Comparison of ENCODE assay signal across 8 cellular contexts in the genomic region with DNA sequence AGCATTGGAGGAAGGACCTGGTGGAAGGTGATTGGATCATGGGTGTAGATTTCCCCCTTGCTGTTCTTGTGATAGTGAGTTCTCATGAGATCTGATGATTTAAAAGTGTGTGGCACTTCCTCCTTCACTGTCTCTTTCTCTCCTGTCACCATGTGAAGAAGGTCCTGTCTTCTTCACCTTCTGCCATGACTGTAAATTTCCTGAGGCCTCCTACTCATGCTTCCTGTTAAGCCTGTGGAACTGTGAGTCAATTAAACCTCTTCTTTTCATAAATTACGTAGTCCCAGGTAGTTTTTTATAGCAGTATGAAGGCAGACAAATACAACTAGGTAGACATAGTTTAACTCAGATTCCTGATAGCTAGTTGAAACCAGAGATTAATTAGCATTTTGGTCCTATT. TPM values are rescaled to one million over a fixed set of nuclear protein-coding genes. Genes with fewer than 3 reads are reported as not detected.
A peak's percentile ranks its signal among the peaks of the same experiment; 100 is the strongest.
DNase-seq lines count a peak whose midpoint lies in the region; ATAC-seq and TF ChIP-seq lines count a peak whose summit lies in the region.
"Not testable (repeated sequence)": the region's sequence is repeated elsewhere in the genome, so short reads cannot be mapped to it uniquely, and the experiment has no call there.

No MANE protein-coding gene starts in this region.

- not testable (repeated sequence) for H3K36me3 ChIP-seq in CD8-positive, alpha-beta memory T cell (ENCODE audit: insufficient read depth, low read length); HUES48 (ENCODE audit: control insufficient read depth, insufficient read depth, low read length); mammary epithelial cell (ENCODE audit: insufficient read depth, low read length)
- peaks cover 0 to 12% (median 0%) of the 10 kb centered on the region in 3 donors for H3K36me3 ChIP-seq in esophagus squamous epithelium

- H3K79me2 ChIP-seq in mammary epithelial cell (ENCODE audit: insufficient read depth, low read length), result peaks cover 15% of the 10 kb centered on the region

- dilution Hi-C loops in mammary epithelial cell (cut with HindIII; ENCODE audit: low sequenced_read_pairs), result not testable (repeated sequence)

- H3K9me3 Mint-ChIP-seq in CD8-positive, alpha-beta memory T cell, result peaks cover 19 to 52% (median 43%) of the 10 kb centered on the region in 5 donors
- peaks cover 28% of the 10 kb centered on the region for H3K9me3 Mint-ChIP-seq in activated CD4-positive, alpha-beta T cell treated with anti-CD3 and anti-CD28 coated beads, Interleukin-2, amount 10 ng/mL, durations not matched to agents 24 days and 14 days
- not testable (repeated sequence) for H3K9me3 Mint-ChIP-seq in activated T-helper 17 cell treated with anti-CD3 and anti-CD28 coated beads, Interleukin-2, amount 50 U/mL, for 72 hours
- peaks cover 13% of the 10 kb centered on the region for H3K9me3 Mint-ChIP-seq in nephron progenitor cell

- H3K27me3 ChIP-seq in CD8-positive, alpha-beta memory T cell (ENCODE audit: insufficient read depth, low read length, poor library complexity, severe bottlenecking); HUES48 (ENCODE audit: control insufficient read depth, insufficient read depth, low read length); mammary epithelial cell (ENCODE audit: insufficient read depth, low read length); esophagus squamous epithelium: not testable (repeated sequence)

- H3K27ac ChIP-seq in CD8-positive, alpha-beta memory T cell (ENCODE audit: low read depth, low read length); mammary epithelial cell (ENCODE audit: insufficient read depth, low read depth, low read length): not testable (repeated sequence)
- H3K27ac ChIP-seq in HUES48 (ENCODE audit: low read depth, low read length) (peak overlapping the region; percentile 38), esophagus squamous epithelium (peak overlapping the region in 3 of 4 donors; percentile 27 to 43 (median 40))

- not testable (repeated sequence) for TF ChIP-seq CTCF in mammary epithelial cell (conservative IDR thresholded peaks at IDR 0.05 in 1 of 2, IDR thresholded peaks at IDR 0.05 in 1 of 2; ENCODE audit: extremely low read depth in 1 of 2, insufficient read depth in 1 of 2, low read depth in 1 of 2, low read length in 2 of 2); esophagus squamous epithelium (IDR thresholded peaks at IDR 0.05); nephron progenitor cell (IDR thresholded peaks at IDR 0.05)

- peak; percentile 91 for ATAC-seq in activated T-helper 17 cell treated with anti-CD3 and anti-CD28 coated beads, Interleukin-2, amount 50 U/mL, for 72 hours (replicated peaks)
- peak; percentile 86 for ATAC-seq in stimulated activated naive CD8-positive, alpha-beta T cell treated with anti-CD3 and anti-CD28 coated beads, Interleukin-15, Interleukin-2, amounts not matched to agents 100 U/mL and 50 U/mL, for 24 hours

- not testable (repeated sequence) for H3K9me3 ChIP-seq in CD8-positive, alpha-beta memory T cell (ENCODE audit: low read length); HUES48 (ENCODE audit: control insufficient read depth, insufficient read depth, low read length); mammary epithelial cell (replicated peaks; ENCODE audit: insufficient read depth, low read length); esophagus squamous epithelium

- H3K4me2 ChIP-seq in mammary epithelial cell (ENCODE audit: insufficient read depth, low read depth, low read length), result not testable (repeated sequence)

- H3K27me3 Mint-ChIP-seq in CD8-positive, alpha-beta memory T cell; activated CD4-positive, alpha-beta T cell treated with anti-CD3 and anti-CD28 coated beads, Interleukin-2, amount 10 ng/mL, durations not matched to agents 24 days and 14 days; activated T-helper 17 cell treated with anti-CD3 and anti-CD28 coated beads, Interleukin-2, amount 50 U/mL, for 72 hours; nephron progenitor cell (ENCODE audit: low read depth, poor library complexity): not testable (repeated sequence)

- peak overlapping the region in 7 of 8 donors; percentile 0 to 75 (median 63) for H3K27ac Mint-ChIP-seq in CD8-positive, alpha-beta memory T cell
- H3K27ac Mint-ChIP-seq in activated CD4-positive, alpha-beta T cell treated with anti-CD3 and anti-CD28 coated beads, Interleukin-2, amount 10 ng/mL, durations not matched to agents 24 days and 14 days, result peak overlapping the region; percentile 10
- H3K27ac Mint-ChIP-seq in activated T-helper 17 cell treated with anti-CD3 and anti-CD28 coated beads, Interleukin-2, amount 50 U/mL, for 72 hours, result peak overlapping the region; percentile 27
- H3K27ac Mint-ChIP-seq in nephron progenitor cell, result peak overlapping the region; percentile 38

- POLR2A ChIA-PET in CD8-positive, alpha-beta memory T cell (lab: Charles Lee), result not testable (repeated sequence)

- CTCF ChIA-PET in CD8-positive, alpha-beta memory T cell (lab: Charles Lee); mammary epithelial cell (lab: Charles Lee; ENCODE audit: low non-redundant PET): not testable (repeated sequence)

- peaks cover 51 to 83% (median 66%) of the 10 kb centered on the region in 3 donors for H3K4me1 Mint-ChIP-seq in CD8-positive, alpha-beta memory T cell
- peaks cover 42% of the 10 kb centered on the region for H3K4me1 Mint-ChIP-seq in activated CD4-positive, alpha-beta T cell treated with anti-CD3 and anti-CD28 coated beads, Interleukin-2, amount 10 ng/mL, durations not matched to agents 24 days and 14 days
- peaks cover 30% of the 10 kb centered on the region for H3K4me1 Mint-ChIP-seq in activated T-helper 17 cell treated with anti-CD3 and anti-CD28 coated beads, Interleukin-2, amount 50 U/mL, for 72 hours
- peaks cover 41% of the 10 kb centered on the region for H3K4me1 Mint-ChIP-seq in nephron progenitor cell

- not testable (repeated sequence) for TF ChIP-seq POLR2A in esophagus squamous epithelium (IDR thresholded peaks at IDR 0.05)

- intact Hi-C loops in activated CD4-positive, alpha-beta T cell treated with anti-CD3 and anti-CD28 coated beads, Interleukin-2, amount 10 ng/mL, durations not matched to agents 24 days and 14 days (cut with micrococcal nuclease); mammary epithelial cell (cut with micrococcal nuclease); esophagus squamous epithelium (cut with DNase I): not testable (repeated sequence)

- not testable (repeated sequence) for BruUV-seq in mammary epithelial cell (replicated peaks; lab: Mats Ljungman, UMichigan)

- H2AFZ ChIP-seq in mammary epithelial cell (ENCODE audit: low read depth, low read length), result not testable (repeated sequence)

- not testable (repeated sequence) for DNase-seq in CD8-positive, alpha-beta memory T cell; activated CD4-positive, alpha-beta T cell treated with anti-CD3 and anti-CD28 coated beads, Interleukin-2, amount 10 ng/mL, durations not matched to agents 24 days and 14 days; esophagus squamous epithelium (lab: John Stamatoyannopoulos, UW); nephron progenitor cell; stimulated activated naive CD8-positive, alpha-beta T cell treated with anti-CD3 and anti-CD28 coated beads, Interleukin-15, Interleukin-2, amounts not matched to agents 100 U/mL and 50 U/mL, for 24 hours
- DNase-seq in mammary epithelial cell, result peak; percentile 11

- peaks cover 36 to 66% (median 53%) of the 10 kb centered on the region in 3 donors for H3K36me3 Mint-ChIP-seq in CD8-positive, alpha-beta memory T cell
- H3K36me3 Mint-ChIP-seq in activated CD4-positive, alpha-beta T cell treated with anti-CD3 and anti-CD28 coated beads, Interleukin-2, amount 10 ng/mL, durations not matched to agents 24 days and 14 days (ENCODE audit: low read depth), result peaks cover 71% of the 10 kb centered on the region
- peaks cover 78% of the 10 kb centered on the region for H3K36me3 Mint-ChIP-seq in activated T-helper 17 cell treated with anti-CD3 and anti-CD28 coated beads, Interleukin-2, amount 50 U/mL, for 72 hours (ENCODE audit: low read depth)
- H3K36me3 Mint-ChIP-seq in nephron progenitor cell (ENCODE audit: low read depth), result peaks cover 38% of the 10 kb centered on the region

- not testable (repeated sequence) for H3K4me3 ChIP-seq in CD8-positive, alpha-beta memory T cell (ENCODE audit: low read length); HUES48 (ENCODE audit: low read depth, low read length); mammary epithelial cell (replicated peaks in 1 of 3; ENCODE audit: insufficient read depth in 1 of 3, low read depth in 2 of 3, low read length in 3 of 3); esophagus squamous epithelium

- H3K9ac ChIP-seq in HUES48 (ENCODE audit: low read depth, low read length); mammary epithelial cell (ENCODE audit: insufficient read depth, low read length): not testable (repeated sequence)

- 65% methylated on average over 1 of the region's 1 CpG for WGBS in mammary epithelial cell (ENCODE audit: low coverage, missing lambda C conversion rate)
- WGBS in esophagus squamous epithelium, 2 donors, result 38 to 55% methylated on average over 1 of the region's 1 CpG

- in situ Hi-C loops in mammary epithelial cell (cut with MboI; ENCODE audit: low sequenced_read_pairs in 2 of 2), result not testable (repeated sequence)

- peaks cover 28% of the 10 kb centered on the region for H3K4me1 ChIP-seq in CD8-positive, alpha-beta memory T cell (ENCODE audit: insufficient read depth, low read length)
- peaks cover 56% of the 10 kb centered on the region for H3K4me1 ChIP-seq in HUES48 (ENCODE audit: control insufficient read depth, insufficient read depth, low read length)
- H3K4me1 ChIP-seq in mammary epithelial cell (ENCODE audit: insufficient read depth, low read length), result not testable (repeated sequence)
- peaks cover 11 to 53% (median 21%) of the 10 kb centered on the region in 3 donors for H3K4me1 ChIP-seq in esophagus squamous epithelium

- not testable (repeated sequence) for H4K20me1 ChIP-seq in mammary epithelial cell (ENCODE audit: insufficient read depth, low read length)

- not testable (repeated sequence) for H3K4me3 Mint-ChIP-seq in CD8-positive, alpha-beta memory T cell; activated CD4-positive, alpha-beta T cell treated with anti-CD3 and anti-CD28 coated beads, Interleukin-2, amount 10 ng/mL, durations not matched to agents 24 days and 14 days; nephron progenitor cell
- H3K4me3 Mint-ChIP-seq in activated T-helper 17 cell treated with anti-CD3 and anti-CD28 coated beads, Interleukin-2, amount 50 U/mL, for 72 hours, result peak overlapping the region; percentile 23

RNA-seq across cellular contexts. Expression of a gene that starts 57.1 kb away (rescaled TPM):
- 10 to 100 TPM; 47.0 to 47.4 TPM for total RNA-seq in CD8-positive, alpha-beta memory T cell
- polyA plus RNA-seq in CD8-positive, alpha-beta memory T cell, result 12.7 TPM
- 40.8 and 41.0 TPM in 2 replicates for total RNA-seq in activated CD4-positive, alpha-beta T cell treated with anti-CD3 and anti-CD28 coated beads, Interleukin-2, amount 10 ng/mL, durations not matched to agents 24 days and 14 days
- total RNA-seq in activated T-helper 17 cell treated with anti-CD3 and anti-CD28 coated beads, Interleukin-2, amount 50 U/mL, for 72 hours, result 10 to 100 TPM; 39.1 to 51.6 TPM
- 10 to 100 TPM; 46.1 to 81.7 TPM for total RNA-seq in mammary epithelial cell
- 13.7 TPM for polyA plus RNA-seq in mammary epithelial cell
- 57.2 TPM for polyA minus RNA-seq in mammary epithelial cell
- 10 to 100 TPM in 3 of 4 donors, 1 to 10 TPM in 1; 9.0 to 22.1 (median 16.5) TPM for total RNA-seq in esophagus squamous epithelium

RNA-seq across cellular contexts. Expression of a gene that starts 58.3 kb away (rescaled TPM):
- total RNA-seq in CD8-positive, alpha-beta memory T cell, result 10 to 100 TPM; 11.5 to 12.9 TPM
- polyA plus RNA-seq in CD8-positive, alpha-beta memory T cell, result 3.2 TPM
- total RNA-seq in activated CD4-positive, alpha-beta T cell treated with anti-CD3 and anti-CD28 coated beads, Interleukin-2, amount 10 ng/mL, durations not matched to agents 24 days and 14 days, result 2.7 and 2.9 TPM in 2 replicates
- total RNA-seq in activated T-helper 17 cell treated with anti-CD3 and anti-CD28 coated beads, Interleukin-2, amount 50 U/mL, for 72 hours, result 1 to 10 TPM; 5.9 to 6.0 TPM
- total RNA-seq in mammary epithelial cell, result 10 to 100 TPM; 12.1 to 18.2 TPM
- polyA plus RNA-seq in mammary epithelial cell, result 11.7 TPM
- 6.5 TPM for polyA minus RNA-seq in mammary epithelial cell
- 1 to 10 TPM; 1.4 to 7.4 (median 2.5) TPM for total RNA-seq in esophagus squamous epithelium

Comparison
In these comparisons a context has a peak if more than half of its experiments do, and no peak if none do; other contexts are left out.
1. H3K27ac Mint-ChIP-seq: peak in every context shown above with its lines; median percentile 63 in CD8-positive, alpha-beta memory T cell; 38 in nephron progenitor cell; 27 in activated T-helper 17 cell treated with anti-CD3 and anti-CD28 coated beads, Interleukin-2, amount 50 U/mL, for 72 hours; 10 in activated CD4-positive, alpha-beta T cell treated with anti-CD3 and anti-CD28 coated beads, Interleukin-2, amount 10 ng/mL, durations not matched to agents 24 days and 14 days.